ENCODE assay signal across 9 cellular contexts in the genomic region with DNA sequence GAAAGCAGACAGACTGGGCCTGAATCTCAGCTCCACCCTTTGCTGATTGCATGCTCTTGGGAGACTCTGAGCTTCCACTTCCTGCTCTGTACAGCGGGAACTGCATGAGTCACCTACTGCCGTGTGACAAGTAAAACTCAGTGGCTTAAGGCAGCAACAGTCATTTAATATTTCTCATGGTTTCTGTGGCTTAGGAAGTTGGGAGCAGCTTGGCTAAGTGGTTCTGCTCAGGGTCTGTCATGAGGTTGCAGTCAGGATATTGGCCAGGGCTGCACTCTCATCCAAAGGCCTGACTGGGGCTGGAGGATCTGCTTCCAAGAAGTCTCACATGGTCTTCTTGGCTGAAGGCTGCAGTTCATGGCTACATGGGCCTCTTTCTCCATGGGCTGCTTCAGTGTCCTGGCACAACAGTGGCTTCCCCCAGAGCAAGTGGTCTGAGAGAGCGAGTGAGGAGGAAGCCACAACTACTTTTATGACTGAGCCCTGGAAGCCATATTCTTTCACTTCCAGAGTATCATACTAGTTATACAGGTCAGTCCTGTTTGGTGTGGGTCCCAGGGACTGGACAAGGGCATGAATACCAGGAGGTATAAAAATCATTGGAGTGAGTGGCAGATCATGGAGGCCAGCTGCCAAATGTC. TPM values are rescaled to one million over a fixed set of nuclear protein-coding genes. Genes with fewer than 3 reads are reported as not detected.
DNase-seq lines count a peak whose midpoint lies in the region; ATAC-seq, FAIRE-seq and TF ChIP-seq lines count a peak whose summit lies in the region.
"Had no signal": no experiment of that assay in that cellular context is flagged by ENCODE, and none has a peak within 500 bp of the region (broad histone marks: within the 10 kb centered on the region; RNA-seq: fewer than 3 reads in every experiment).

No MANE protein-coding gene starts in this region.

- H3K4me3 Mint-ChIP-seq in activated CD8-positive, alpha-beta T cell treated with anti-CD3 and anti-CD28 coated beads, Interleukin-2, amount 10 ng/mL, durations not matched to agents 7 days and 5 days, result no peak overlapping the region

- peak; percentile 52 for DNase-seq in AG08395 (ENCODE audit: low spot score)
- peak; percentile 22 for DNase-seq in HPDE6-E6E7 (ENCODE audit: extremely low spot score)
- DNase-seq in activated CD8-positive, alpha-beta T cell treated with anti-CD3 and anti-CD28 coated beads, Interleukin-2, amount 10 ng/mL, durations not matched to agents 7 days and 5 days, result no peak
- DNase-seq in keratinocyte (ENCODE audit: low read depth, low spot score), result peak; percentile 54
- DNase-seq in NCI-H446 treated with DMSO at 0.1 percent for 48 hours (lab: John Stamatoyannopoulos, UW), result no peak
- DNase-seq in anterior cingulate cortex (lab: John Stamatoyannopoulos, UW), result no peak
- DNase-seq in central memory CD4-positive, alpha-beta T cell, result no peak

- H3K9me3 Mint-ChIP-seq in activated CD8-positive, alpha-beta T cell treated with anti-CD3 and anti-CD28 coated beads, Interleukin-2, amount 10 ng/mL, durations not matched to agents 7 days and 5 days (ENCODE audit: insufficient read depth), result no peaks in the 10 kb centered on the region

- no peaks in the 10 kb centered on the region for H3K36me3 Mint-ChIP-seq in activated CD8-positive, alpha-beta T cell treated with anti-CD3 and anti-CD28 coated beads, Interleukin-2, amount 10 ng/mL, durations not matched to agents 7 days and 5 days (ENCODE audit: low read depth)

- FAIRE-seq in keratinocyte (lab: Jason Lieb, UNC), result peak; percentile 79
- FAIRE-seq: G401.6 had no signal

- no peaks in the 10 kb centered on the region for H3K4me1 ChIP-seq in keratinocyte (ENCODE audit: control insufficient read depth, extremely low read depth, insufficient read depth, low read length)

- H3K27ac ChIP-seq in keratinocyte (ENCODE audit: control insufficient read depth, insufficient read depth, low read length), result no peak overlapping the region

- no peaks in the 10 kb centered on the region for H3K27me3 ChIP-seq in keratinocyte (ENCODE audit: control insufficient read depth, extremely low read depth, insufficient read depth, low read length)

- POLR2A ChIA-PET in activated CD8-positive, alpha-beta T cell treated with anti-CD3 and anti-CD28 coated beads, Interleukin-2, amount 10 ng/mL, durations not matched to agents 7 days and 5 days (lab: Charles Lee), result no interaction called here

- no peaks in the 10 kb centered on the region for H3K36me3 ChIP-seq in keratinocyte (ENCODE audit: control insufficient read depth in 2 of 2, extremely low read depth in 1 of 2, insufficient read depth in 2 of 2, low read length in 2 of 2)

- H3K9me1 ChIP-seq in keratinocyte (ENCODE audit: control insufficient read depth, extremely low read depth, insufficient read depth, low read length), result no peaks in the 10 kb centered on the region

- H3K4me2 ChIP-seq in keratinocyte (ENCODE audit: control insufficient read depth, extremely low read depth, insufficient read depth, low read depth, low read length), result no peak overlapping the region

- no peak overlapping the region for H3K9ac ChIP-seq in keratinocyte (ENCODE audit: control insufficient read depth, extremely low read depth, insufficient read depth, low read length)

- H3K27ac Mint-ChIP-seq in activated CD8-positive, alpha-beta T cell treated with anti-CD3 and anti-CD28 coated beads, Interleukin-2, amount 10 ng/mL, durations not matched to agents 7 days and 5 days, result peak overlapping the region; percentile 66

- H2AFZ ChIP-seq in keratinocyte (ENCODE audit: control insufficient read depth, low read length), result no peak overlapping the region

- no peak overlapping the region for H3K4me3 ChIP-seq in keratinocyte (ENCODE audit: control insufficient read depth in 2 of 3, extremely low read depth in 1 of 3, insufficient read depth in 2 of 3, low read depth in 1 of 3, low read length in 3 of 3)

- no peaks in the 10 kb centered on the region for H3K79me2 ChIP-seq in keratinocyte (ENCODE audit: control insufficient read depth, insufficient read depth, low read length)

- H3K27me3 Mint-ChIP-seq in activated CD8-positive, alpha-beta T cell treated with anti-CD3 and anti-CD28 coated beads, Interleukin-2, amount 10 ng/mL, durations not matched to agents 7 days and 5 days (ENCODE audit: low read depth), result no peaks in the 10 kb centered on the region

- peaks cover 9% of the 10 kb centered on the region for H3K4me1 Mint-ChIP-seq in activated CD8-positive, alpha-beta T cell treated with anti-CD3 and anti-CD28 coated beads, Interleukin-2, amount 10 ng/mL, durations not matched to agents 7 days and 5 days (ENCODE audit: low read depth)

- peaks cover 3% of the 10 kb centered on the region for H3K9me3 ChIP-seq in keratinocyte (ENCODE audit: control insufficient read depth, low read depth, low read length)

- no peak for TF ChIP-seq CTCF in keratinocyte (optimal IDR thresholded peaks at IDR 0.05 in 1 of 3, IDR thresholded peaks at IDR 0.05 in 1 of 3, conservative IDR thresholded peaks at IDR 0.05 in 1 of 3; ENCODE audit: extremely low read depth in 1 of 3, insufficient read depth in 2 of 3, low read length in 3 of 3)

- H4K20me1 ChIP-seq in keratinocyte (ENCODE audit: control insufficient read depth, extremely low read depth, insufficient read depth, low read length), result no peaks in the 10 kb centered on the region

- ATAC-seq in activated CD8-positive, alpha-beta T cell treated with anti-CD3 and anti-CD28 coated beads, Interleukin-2, amount 10 ng/mL, durations not matched to agents 7 days and 5 days, result no peak
- no peak for ATAC-seq in GM21360 (IDR thresholded peaks at IDR 0.05; ENCODE audit: unreplicated experiment)

- CTCF ChIA-PET in activated CD8-positive, alpha-beta T cell treated with anti-CD3 and anti-CD28 coated beads, Interleukin-2, amount 10 ng/mL, durations not matched to agents 7 days and 5 days (lab: Charles Lee), result no interaction called here

- dilution Hi-C loops in keratinocyte (cut with MboI; ENCODE audit: extremely low pct_ligation_motif_present, low sequenced_read_pairs), result no loop called here

RNA-seq across cellular contexts. Expression of gene FAM222A, which starts 49.7 kb away (rescaled TPM):
- 1 to 10 TPM; 1.6 to 1.9 TPM for total RNA-seq in activated CD8-positive, alpha-beta T cell treated with anti-CD3 and anti-CD28 coated beads, Interleukin-2, amount 10 ng/mL, durations not matched to agents 7 days and 5 days
- polyA plus RNA-seq in keratinocyte, result 0.05 to 0.24 TPM (median 0.06 TPM) in 3 replicates
- not detected for polyA plus RNA-seq in keratinocyte (2011; ENCODE audit: low read depth)
- 0.05 and 0.09 TPM in 2 replicates for polyA plus RNA-seq in keratinocyte (2011; cell fraction: cytosol; rRNA removed)
- polyA plus RNA-seq in keratinocyte (2011; cell fraction: nucleus; rRNA removed), result 0.08 and 0.12 TPM in 2 replicates
- polyA plus RNA-seq in keratinocyte (2012; ENCODE audit: low replicate concordance), result 0.19 and 0.23 TPM in 2 replicates
- 0.16 to 0.56 TPM (median 0.26 TPM) in 3 replicates for polyA minus RNA-seq in keratinocyte
- polyA minus RNA-seq in keratinocyte (2011; cell fraction: cytosol; rRNA and poly(A)+ RNA removed), result not detected
- polyA minus RNA-seq in keratinocyte (2011; cell fraction: nucleus; rRNA and poly(A)+ RNA removed), result 0.21 and 0.39 TPM in 2 replicates

Comparison
In these comparisons a context has a peak if more than half of its experiments do, and no peak if none do; other contexts are left out.
1. DNase-seq: peak in AG08395 (single experiment), HPDE6-E6E7 (single experiment) and keratinocyte (single experiment); none in activated CD8-positive, alpha-beta T cell treated with anti-CD3 and anti-CD28 coated beads, Interleukin-2, amount 10 ng/mL, durations not matched to agents 7 days and 5 days (single experiment), NCI-H446 treated with DMSO at 0.1 percent for 48 hours (single experiment), anterior cingulate cortex (0 of 58) and central memory CD4-positive, alpha-beta T cell (single experiment).